1 cellular context compared by ENCODE assay signal in genomic region chr12:1945502-1945901, GRCh38. TPM values are rescaled to one million over a fixed set of nuclear protein-coding genes. Genes with fewer than 3 reads are reported as not detected.
"Had no signal": no experiment of that assay in that cellular context is flagged by ENCODE, and none has a peak within 500 bp of the region (broad histone marks: within the 10 kb centered on the region; RNA-seq: fewer than 3 reads in every experiment).

No MANE protein-coding gene starts in this region.

RNA-seq across cellular contexts. Expression of gene CACNA2D4, which starts 27.1 kb away (rescaled TPM):
- total RNA-seq: G401 had no signal
